ENCODE assay signal across 8 cellular contexts in the genomic region with DNA sequence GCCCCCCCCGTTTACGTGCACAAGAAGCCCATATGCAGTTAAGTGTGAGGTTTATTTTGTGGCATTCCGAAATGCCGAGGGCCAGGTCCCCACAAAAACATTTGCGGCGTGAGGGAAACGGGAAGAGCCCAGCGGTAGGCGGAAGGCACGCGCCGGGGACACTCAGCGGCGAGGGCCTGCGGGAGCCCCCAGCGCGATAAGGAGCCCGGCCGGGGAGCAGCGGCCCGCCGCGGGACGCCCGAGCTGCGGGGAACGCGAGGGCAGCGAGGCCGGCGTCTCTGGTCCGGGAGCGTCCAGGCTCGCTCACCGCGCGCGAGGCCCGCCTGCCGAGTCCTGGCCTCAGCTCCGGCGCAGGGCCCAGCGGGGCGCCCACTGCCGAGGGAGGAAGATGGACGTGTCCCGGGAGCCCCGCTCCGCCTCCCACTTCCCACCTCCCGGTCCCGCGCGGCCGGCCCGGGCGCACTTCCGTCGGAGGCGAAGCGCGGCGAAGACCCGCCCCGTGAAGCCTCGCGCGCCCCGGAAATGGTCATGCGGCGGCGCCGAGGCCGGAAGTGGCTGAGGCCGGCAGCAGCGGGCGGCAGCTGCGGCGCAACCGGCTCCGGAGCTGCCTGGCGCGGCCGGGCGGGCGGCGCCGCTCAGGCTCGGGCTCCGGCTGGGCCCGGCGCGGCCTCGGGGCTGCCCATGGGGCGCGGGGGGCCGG. TPM values are rescaled to one million over a fixed set of nuclear protein-coding genes. Genes with fewer than 3 reads are reported as not detected.
DNase-seq lines count a peak whose midpoint lies in the region; ATAC-seq lines count a peak whose summit lies in the region.

A gene with protein sequence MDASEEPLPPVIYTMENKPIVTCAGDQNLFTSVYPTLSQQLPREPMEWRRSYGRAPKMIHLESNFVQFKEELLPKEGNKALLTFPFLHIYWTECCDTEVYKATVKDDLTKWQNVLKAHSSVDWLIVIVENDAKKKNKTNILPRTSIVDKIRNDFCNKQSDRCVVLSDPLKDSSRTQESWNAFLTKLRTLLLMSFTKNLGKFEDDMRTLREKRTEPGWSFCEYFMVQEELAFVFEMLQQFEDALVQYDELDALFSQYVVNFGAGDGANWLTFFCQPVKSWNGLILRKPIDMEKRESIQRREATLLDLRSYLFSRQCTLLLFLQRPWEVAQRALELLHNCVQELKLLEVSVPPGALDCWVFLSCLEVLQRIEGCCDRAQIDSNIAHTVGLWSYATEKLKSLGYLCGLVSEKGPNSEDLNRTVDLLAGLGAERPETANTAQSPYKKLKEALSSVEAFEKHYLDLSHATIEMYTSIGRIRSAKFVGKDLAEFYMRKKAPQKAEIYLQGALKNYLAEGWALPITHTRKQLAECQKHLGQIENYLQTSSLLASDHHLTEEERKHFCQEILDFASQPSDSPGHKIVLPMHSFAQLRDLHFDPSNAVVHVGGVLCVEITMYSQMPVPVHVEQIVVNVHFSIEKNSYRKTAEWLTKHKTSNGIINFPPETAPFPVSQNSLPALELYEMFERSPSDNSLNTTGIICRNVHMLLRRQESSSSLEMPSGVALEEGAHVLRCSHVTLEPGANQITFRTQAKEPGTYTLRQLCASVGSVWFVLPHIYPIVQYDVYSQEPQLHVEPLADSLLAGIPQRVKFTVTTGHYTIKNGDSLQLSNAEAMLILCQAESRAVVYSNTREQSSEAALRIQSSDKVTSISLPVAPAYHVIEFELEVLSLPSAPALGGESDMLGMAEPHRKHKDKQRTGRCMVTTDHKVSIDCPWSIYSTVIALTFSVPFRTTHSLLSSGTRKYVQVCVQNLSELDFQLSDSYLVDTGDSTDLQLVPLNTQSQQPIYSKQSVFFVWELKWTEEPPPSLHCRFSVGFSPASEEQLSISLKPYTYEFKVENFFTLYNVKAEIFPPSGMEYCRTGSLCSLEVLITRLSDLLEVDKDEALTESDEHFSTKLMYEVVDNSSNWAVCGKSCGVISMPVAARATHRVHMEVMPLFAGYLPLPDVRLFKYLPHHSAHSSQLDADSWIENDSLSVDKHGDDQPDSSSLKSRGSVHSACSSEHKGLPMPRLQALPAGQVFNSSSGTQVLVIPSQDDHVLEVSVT (plus strand): TSS at position 536 of the 700 bp plus-strand sequence. CDS start 185 bp downstream, outside the sequence.

- H3K27ac ChIP-seq in epithelial cell of prostate = peak within 1 kb of the TSS; percentile 80

- peak; percentile 56 for ATAC-seq in GM19467 (IDR thresholded peaks at IDR 0.05; ENCODE audit: unreplicated experiment)

- DNase-seq in COLO829 (ENCODE audit: low spot score) (peak; percentile 68), HT1080 (ENCODE audit: low read depth) (peak; percentile 79), OCI-M1 (lab: John Stamatoyannopoulos, UW) (peak; percentile 94), activated T-cell treated with anti-CD3 and anti-CD28 coated beads for 48 hours (ENCODE audit: low read depth) (peak; percentile 86), epithelial cell of prostate (ENCODE audit: low read depth, low spot score) (peak; percentile 31), mucosa of gallbladder (ENCODE audit: low spot score) (peak; percentile 83)
- peak; percentile 32 to 49 for DNase-seq in stimulated activated CD8-positive, alpha-beta memory T cell treated with anti-CD3 and anti-CD28 coated beads, Interleukin-4, amount 100 ng/mL, for 1 hour (ENCODE audit: low read depth in 2 of 2, low spot score in 1 of 2)

RNA-seq across cellular contexts. Expression of the gene that starts here (rescaled TPM):
- 37.6 and 40.9 TPM in 2 replicates for total RNA-seq in HT1080 (2014; rRNA removed; shearing (Covaris generic))
- polyA plus RNA-seq in HT1080 (2015; cell fraction: cytosol; rRNA removed) = 20.6 and 24.4 TPM in 2 replicates
- 37.4 and 44.9 TPM in 2 replicates for polyA plus RNA-seq in HT1080 (2015; cell fraction: nucleus; rRNA removed)
- total RNA-seq in mucosa of gallbladder = 37.0 TPM

Comparison
In these comparisons a context has a peak if more than half of its experiments do, and no peak if none do; other contexts are left out.
1. Peak in every context shown above with its lines: DNase-seq, ATAC-seq and H3K27ac ChIP-seq.
2. DNase-seq: peak in every context shown above with its lines; median percentile 94 in OCI-M1; 86 in activated T-cell treated with anti-CD3 and anti-CD28 coated beads for 48 hours; 83 in mucosa of gallbladder; 79 in HT1080; 68 in COLO829; 40 in stimulated activated CD8-positive, alpha-beta memory T cell treated with anti-CD3 and anti-CD28 coated beads, Interleukin-4, amount 100 ng/mL, for 1 hour; 31 in epithelial cell of prostate.